Comparison of ENCODE assay signal across 18 cellular contexts in the genomic region with DNA sequence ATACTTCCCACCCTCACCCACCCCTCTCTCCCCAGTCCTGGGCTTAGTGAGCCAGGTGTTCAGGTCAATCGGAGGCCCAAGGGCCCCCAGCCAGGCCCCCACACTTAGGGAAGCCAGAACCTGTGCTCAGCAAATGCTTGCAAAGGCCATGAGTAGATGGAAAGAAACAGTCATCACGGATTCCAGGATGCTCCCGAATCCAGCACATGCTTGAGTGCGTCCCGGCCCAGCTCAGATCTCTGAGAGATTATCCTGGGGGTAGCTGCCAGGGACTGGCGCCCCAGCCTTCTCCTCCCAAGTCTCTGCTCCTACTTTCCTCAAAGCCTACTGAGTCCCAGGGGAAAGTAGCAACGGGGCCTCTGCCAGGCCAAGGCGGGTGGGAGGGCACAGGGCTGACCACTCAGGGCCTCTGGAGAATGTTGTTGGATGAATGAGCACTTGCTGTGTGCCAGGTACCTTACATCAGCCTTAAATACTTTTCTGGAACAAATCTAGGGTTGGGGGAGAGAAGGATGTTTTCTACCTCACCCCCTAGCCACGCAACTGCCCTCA.
DNase-seq lines count a peak whose midpoint lies in the region; ATAC-seq and TF ChIP-seq lines count a peak whose summit lies in the region.
"Had no signal": no experiment of that assay in that cellular context is flagged by ENCODE, and none has a peak within 500 bp of the region (broad histone marks: within the 10 kb centered on the region; RNA-seq: fewer than 3 reads in every experiment).

No MANE protein-coding gene starts in this region.

- no peak for TF ChIP-seq CTCF in omental fat pad (IDR thresholded peaks at IDR 0.05)

- H3K4me3 ChIP-seq in aorta (ENCODE audit: low read length in 2 of 2): no peak overlapping the region
- H3K4me3 ChIP-seq: GM12878 had no signal

- no peaks in the 10 kb centered on the region for H3K36me3 ChIP-seq in aorta (ENCODE audit: control insufficient read depth in 1 of 2, insufficient read depth in 2 of 2, low read length in 1 of 2)

- intact Hi-C loops in aorta (cut with DNase I): no loop called here

- 13 to 16% methylated on average over 9 of the region's 9 CpGs for WGBS in aorta, 2 donors

- no peaks in the 10 kb centered on the region for H3K9me3 ChIP-seq in aorta (ENCODE audit: control insufficient read depth, low read length)

- no peak overlapping the region for H3K27ac ChIP-seq in aorta (ENCODE audit: low read depth in 1 of 2, low read length in 2 of 2)
- H3K27ac ChIP-seq: C4-2B had no signal

- H3K4me1 ChIP-seq in aorta (ENCODE audit: control insufficient read depth in 1 of 2, insufficient read depth in 2 of 2, low read length in 2 of 2): no peaks in the 10 kb centered on the region

- ATAC-seq in omental fat pad (ENCODE audit: low FRiP score) (peak; percentile 72), aorta (ENCODE audit: low FRiP score) (peak; percentile 29), HG02852 (IDR thresholded peaks at IDR 0.05; ENCODE audit: unreplicated experiment) (no peak)
- ATAC-seq: GM12878, Panc1, Right ventricle myocardium inferior had no signal

- H3K27me3 ChIP-seq in aorta (ENCODE audit: control insufficient read depth in 1 of 2, insufficient read depth in 2 of 2, low read length in 1 of 2): no peaks in the 10 kb centered on the region

- peak; percentile 43 for DNase-seq in M059J (ENCODE audit: low read depth)
- peak; percentile 22 for DNase-seq in iris pigment epithelial cell (ENCODE audit: low read depth)
- DNase-seq in omental fat pad (ENCODE audit: low spot score): no peak
- no peak for DNase-seq in aorta
- DNase-seq in HK-2 (ENCODE audit: unreplicated experiment): no peak
- no peak for DNase-seq in activated CD8-positive, alpha-beta memory T cell treated with anti-CD3 and anti-CD28 coated beads, Interleukin-2, amount 50 U/mL, for 48 hours
- DNase-seq: DND-41, GOT3, HFFc6, MV-4-11, NCI-H1417 treated with DMSO at 0.1 percent for 48 hours, NCI-H2029 treated with DMSO at 0.1 percent for 48 hours, NCI-H510A treated with DMSO at 0.1 percent for 48 hours had no signal

Comparison
In these comparisons a context has a peak if more than half of its experiments do, and no peak if none do; other contexts are left out.
1. DNase-seq: peak in M059J (single experiment) and iris pigment epithelial cell (single experiment); none in omental fat pad (single experiment), aorta (0 of 2), HK-2 (single experiment) and activated CD8-positive, alpha-beta memory T cell treated with anti-CD3 and anti-CD28 coated beads, Interleukin-2, amount 50 U/mL, for 48 hours (single experiment).